Comparison of ENCODE assay signal across 18 cellular contexts in genomic region chr22:30992565-30992964, GRCh38. TPM values are rescaled to one million over a fixed set of nuclear protein-coding genes. Genes with fewer than 3 reads are reported as not detected.
DNase-seq lines count a peak whose midpoint lies in the region; ATAC-seq and TF ChIP-seq lines count a peak whose summit lies in the region.
"Had no signal": no experiment of that assay in that cellular context is flagged by ENCODE, and none has a peak within 500 bp of the region (broad histone marks: within the 10 kb centered on the region; RNA-seq: fewer than 3 reads in every experiment).

No MANE protein-coding gene starts in this region.

- ATAC-seq in thoracic aorta (ENCODE audit: insufficient number of reproducible peaks, low FRiP score, low read depth) (no peak), GM18517 (IDR thresholded peaks at IDR 0.05; ENCODE audit: unreplicated experiment) (no peak), left lung (no peak)
- ATAC-seq: HCT116, HepG2 had no signal

- H3K4me3 ChIP-seq in ascending aorta = no peak overlapping the region
- H3K4me3 ChIP-seq in fibroblast of the aortic adventitia (ENCODE audit: low read depth, low read length) = no peak overlapping the region
- H3K4me3 ChIP-seq in thoracic aorta = no peak overlapping the region
- no peak overlapping the region for H3K4me3 ChIP-seq in left lung
- H3K4me3 ChIP-seq: BLaER1 had no signal

- no peaks in the 10 kb centered on the region for H3K36me3 ChIP-seq in ascending aorta
- no peaks in the 10 kb centered on the region for H3K36me3 ChIP-seq in thoracic aorta
- no peaks in the 10 kb centered on the region for H3K36me3 ChIP-seq in left lung
- H3K36me3 ChIP-seq: BLaER1 had no signal

- H3K27me3 ChIP-seq in ascending aorta (no peaks in the 10 kb centered on the region), thoracic aorta (replicated peaks; ENCODE audit: insufficient read depth) (no peaks in the 10 kb centered on the region), left lung (no peaks in the 10 kb centered on the region)
- H3K27me3 ChIP-seq: BLaER1 had no signal

- intact Hi-C loops in ascending aorta (cut with DNase I) (loop anchor here (5.0 kb wide), 1 partner anchor 45 kb away; no protein-coding TSS in a partner anchor), left lung (cut with DNase I) (no loop called here)

- TF ChIP-seq CTCF in ascending aorta (IDR thresholded peaks at IDR 0.05) (no peak), fibroblast of the aortic adventitia (IDR thresholded peaks at IDR 0.05; ENCODE audit: insufficient read depth, low read length) (no peak), thoracic aorta (IDR thresholded peaks at IDR 0.05) (no peak), left lung (IDR thresholded peaks at IDR 0.05) (no peak)

- H3K27ac ChIP-seq in ascending aorta (peak overlapping the region; percentile 75 to 83), thoracic aorta (peak overlapping the region; percentile 81 to 90), left lung (no peak overlapping the region)
- H3K27ac ChIP-seq: BLaER1 had no signal

- H3K4me1 ChIP-seq in ascending aorta (peaks cover 0 to 21% of the 10 kb centered on the region in 2 donors), thoracic aorta (ENCODE audit: control insufficient read depth in 1 of 2, low read depth in 2 of 2) (peaks cover 18 to 77% of the 10 kb centered on the region in 2 donors), left lung (peaks cover 0 to 9% of the 10 kb centered on the region in 2 donors)

- no peak for DNase-seq in ascending aorta (ENCODE audit: low spot score in 2 of 2)
- DNase-seq in fibroblast of the aortic adventitia (ENCODE audit: low read depth) = peak; percentile 11
- DNase-seq in thoracic aorta (ENCODE audit: low spot score) = no peak
- no peak for DNase-seq in stimulated activated naive CD4-positive, alpha-beta T cell (lab: John Stamatoyannopoulos, UW)
- no peak for DNase-seq in HUDEP-2 (lab: John Stamatoyannopoulos, UW; ENCODE audit: unreplicated experiment in 76 of 76)
- DNase-seq in left lung = no peak
- DNase-seq: 8988T; CD4-positive, alpha-beta memory T cell; DMS153; DMS79; GDM1; GOT3; H7; HFFc6 had no signal

- H3K9me3 ChIP-seq in ascending aorta = peaks cover 0 to 5% of the 10 kb centered on the region in 2 donors
- no peaks in the 10 kb centered on the region for H3K9me3 ChIP-seq in thoracic aorta
- H3K9me3 ChIP-seq in left lung = peaks cover 0 to 5% of the 10 kb centered on the region in 2 donors
- H3K9me3 ChIP-seq: BLaER1 had no signal

RNA-seq across cellular contexts. Expression of gene TUG1, which starts 23.5 kb away (rescaled TPM):
- total RNA-seq in ascending aorta (46.2 TPM), fibroblast of the aortic adventitia (ENCODE audit: low replicate concordance) (67.3 and 88.2 TPM in 2 replicates), thoracic aorta (100 to 1,000 TPM in 1 of 2 donors, 10 to 100 TPM in 1; 69.0 to 109 TPM), left lung (10 to 100 TPM; 56.4 to 78.0 TPM)

RNA-seq across cellular contexts. Expression of gene MORC2, which starts 24.0 kb away (rescaled TPM):
- 38.6 TPM for total RNA-seq in ascending aorta
- total RNA-seq in fibroblast of the aortic adventitia (ENCODE audit: low replicate concordance) = 17.7 and 36.3 TPM in 2 replicates
- 10 to 100 TPM; 16.7 to 27.5 TPM for total RNA-seq in thoracic aorta
- total RNA-seq in left lung = 10 to 100 TPM; 24.7 to 29.8 TPM

Comparison
In these comparisons a context has a peak if more than half of its experiments do, and no peak if none do; other contexts are left out.
1. H3K27ac ChIP-seq: peak in ascending aorta (2 of 2) and thoracic aorta (2 of 2); none in left lung (0 of 2).